In the genomic region with DNA sequence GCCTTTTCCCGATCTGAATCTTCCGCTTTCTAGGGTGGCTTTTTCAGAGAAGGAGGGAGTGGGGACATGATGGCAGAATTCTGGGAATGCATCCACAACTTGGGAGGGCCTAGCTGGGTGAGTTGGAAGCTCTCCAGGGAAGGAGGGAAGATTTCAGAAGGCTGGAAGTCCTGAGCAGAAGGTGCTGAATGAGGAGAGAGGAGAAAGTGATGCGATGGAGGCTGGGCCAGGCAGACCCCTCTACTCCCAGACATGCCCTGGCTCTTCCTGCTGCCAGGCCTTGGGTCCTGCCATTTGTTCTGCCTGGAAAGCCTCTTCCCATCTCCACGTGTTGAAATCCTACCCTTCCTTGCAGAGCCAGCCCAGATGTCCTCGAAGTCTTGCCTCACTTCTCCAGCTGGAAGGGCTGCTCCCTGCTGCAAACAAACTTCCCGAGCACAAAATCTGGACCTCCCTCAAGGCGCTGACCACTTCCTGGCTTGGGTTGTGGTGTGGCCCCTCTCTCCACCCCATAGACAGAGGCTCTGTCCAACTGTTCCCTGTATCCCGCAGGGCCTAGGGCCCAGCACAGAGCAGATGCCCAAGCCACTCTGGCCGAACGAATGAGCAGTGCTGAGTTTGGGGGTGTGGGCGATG, we compare ENCODE assay signal across 1 cellular context.
TF ChIP-seq lines count a peak whose summit lies in the region.

No MANE protein-coding gene starts in this region.

TF ChIP-seq in K562, 482 proteins besides CTCF, POLR2A, EP300 and RAD21 (continued from another document):
- no peak for TF ChIP-seq ELK1 (CRISPR knock-in tag; IDR thresholded peaks at IDR 0.05)
